19 cellular contexts compared by ENCODE assay signal in the genomic region with DNA sequence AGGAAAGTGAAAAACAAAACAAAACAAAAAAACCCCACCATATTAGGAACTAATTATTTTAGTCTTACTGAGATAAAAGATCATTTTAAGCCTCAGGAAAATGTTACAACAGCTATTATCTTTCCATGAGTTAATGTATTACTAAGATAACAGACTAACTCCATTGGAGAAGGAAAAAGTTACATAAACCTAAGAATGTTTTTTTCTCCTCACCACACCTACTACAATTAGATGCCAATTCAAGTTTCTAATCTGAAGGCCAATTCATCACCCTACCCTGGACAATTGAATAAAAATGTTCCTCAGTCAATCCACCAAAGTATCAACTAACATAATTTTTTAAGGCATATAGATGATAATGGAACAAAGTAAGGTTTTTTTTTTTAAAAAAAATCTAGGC.
"Had no signal": no experiment of that assay in that cellular context is flagged by ENCODE, and none has a peak within 500 bp of the region (broad histone marks: within the 10 kb centered on the region; RNA-seq: fewer than 3 reads in every experiment).

No MANE protein-coding gene starts in this region.

- H3K27ac ChIP-seq: colonic mucosa, gastroesophageal sphincter, left lung, suprapubic skin, tibial nerve had no signal

- H3K4me1 ChIP-seq: gastroesophageal sphincter, left lung, suprapubic skin, tibial nerve had no signal

- H3K27me3 ChIP-seq: colonic mucosa, gastroesophageal sphincter, left lung, suprapubic skin, tibial nerve had no signal

- ATAC-seq: activated naive CD4-positive, alpha-beta T cell treated with anti-CD3 and anti-CD28 coated beads, Interleukin-2, amount 50 U/mL, for 72 hours; activated T-helper 17 cell treated with anti-CD3 and anti-CD28 coated beads, Interleukin-2, amount 50 U/mL, for 72 hours; gastroesophageal sphincter; left lung; natural killer cell; stimulated activated naive CD8-positive, alpha-beta T cell treated with anti-CD3 and anti-CD28 coated beads, Interleukin-15, amount 100 ng/mL, for 72 hours; WTC11 had no signal

- FAIRE-seq: keratinocyte, urothelium cell line had no signal

- H3K9me3 ChIP-seq: colonic mucosa, gastroesophageal sphincter, left lung, suprapubic skin, tibial nerve had no signal

- H3K4me3 ChIP-seq: colonic mucosa, gastroesophageal sphincter, left lung, suprapubic skin, tibial nerve had no signal

- DNase-seq: activated T-cell treated with anti-CD3 and anti-CD28 coated beads, Interleukin-2, amount 50 U/mL, for 1 hour; aorta; central memory CD4-positive, alpha-beta T cell; colonic mucosa; head of caudate nucleus; left lung; mammary epithelial cell; natural killer cell; stimulated activated CD4-positive, alpha-beta T cell treated with anti-CD3 and anti-CD28 coated beads, Interleukin-1b, Interleukin-23, amount 100 ng/mL, for 48 hours; stimulated activated naive CD8-positive, alpha-beta T cell treated with anti-CD3 and anti-CD28 coated beads, Interleukin-15, amount 100 ng/mL, for 72 hours; T1000 had no signal

- H3K36me3 ChIP-seq: colonic mucosa had no signal
